9 cellular contexts compared by ENCODE assay signal in genomic region chr10:6140141-6140841, GRCh38. TPM values are rescaled to one million over a fixed set of nuclear protein-coding genes. Genes with fewer than 3 reads are reported as not detected.
DNase-seq lines count a peak whose midpoint lies in the region; TF ChIP-seq lines count a peak whose summit lies in the region.
"Had no signal": no experiment of that assay in that cellular context is flagged by ENCODE, and none has a peak within 500 bp of the region (broad histone marks: within the 10 kb centered on the region; RNA-seq: fewer than 3 reads in every experiment).

No MANE protein-coding gene starts in this region.

- peaks cover 12% of the 10 kb centered on the region for H3K27me3 Mint-ChIP-seq in T-helper 2 cell treated with Interferon-gamma antibody and Interleukin-4, amounts not matched to agents 5 μg/mL and 100 μg/mL, for 36 hours (ENCODE audit: low read depth)

- H3K27me3 ChIP-seq in fibroblast of lung (ENCODE audit: control insufficient read depth, insufficient read depth, low read length) (no peaks in the 10 kb centered on the region), subcutaneous abdominal adipose tissue (ENCODE audit: control insufficient read depth in 5 of 5, insufficient read depth in 4 of 5, low read length in 5 of 5) (no peaks in the 10 kb centered on the region)

- no peaks in the 10 kb centered on the region for H3K9me3 Mint-ChIP-seq in T-helper 2 cell treated with Interferon-gamma antibody and Interleukin-4, amounts not matched to agents 5 μg/mL and 100 μg/mL, for 36 hours

- H3K4me1 Mint-ChIP-seq in T-helper 2 cell treated with Interferon-gamma antibody and Interleukin-4, amounts not matched to agents 5 μg/mL and 100 μg/mL, for 36 hours (ENCODE audit: low read depth): peaks cover 53% of the 10 kb centered on the region

- H3K4me3 ChIP-seq in fibroblast of lung (replicated peaks in 1 of 4; ENCODE audit: control extremely low read depth in 1 of 4, insufficient read depth in 1 of 4, low read depth in 3 of 4, low read length in 4 of 4) (no peak overlapping the region), subcutaneous abdominal adipose tissue (ENCODE audit: low read depth in 1 of 5, low read length in 5 of 5) (peak overlapping the region in 4 of 5 donors; percentile 45 to 66 (median 54))

- H3K9ac ChIP-seq in fibroblast of lung (ENCODE audit: insufficient read depth, low read length): no peak overlapping the region
- H3K9ac ChIP-seq in subcutaneous abdominal adipose tissue (ENCODE audit: low read length in 5 of 5): no peak overlapping the region

- TF ChIP-seq CTCF in fibroblast of lung (conservative IDR thresholded peaks at IDR 0.05 in 1 of 2, IDR thresholded peaks at IDR 0.05 in 1 of 2; ENCODE audit: low read depth in 1 of 2, low read length in 2 of 2): no peak

- no peaks in the 10 kb centered on the region for H3K36me3 ChIP-seq in fibroblast of lung (ENCODE audit: control insufficient read depth, insufficient read depth, low read length)
- H3K36me3 ChIP-seq in subcutaneous abdominal adipose tissue (ENCODE audit: control insufficient read depth in 5 of 5, insufficient read depth in 5 of 5, low read length in 5 of 5): no peaks in the 10 kb centered on the region

- peak overlapping the region; percentile 78 for H3K4me3 Mint-ChIP-seq in T-helper 2 cell treated with Interferon-gamma antibody and Interleukin-4, amounts not matched to agents 5 μg/mL and 100 μg/mL, for 36 hours

- H3K4me1 ChIP-seq in fibroblast of lung (ENCODE audit: control insufficient read depth, extremely low read depth, insufficient read depth, low read length) (peaks cover 21% of the 10 kb centered on the region), subcutaneous abdominal adipose tissue (ENCODE audit: control insufficient read depth in 5 of 5, insufficient read depth in 5 of 5, low read length in 5 of 5) (peaks cover 6 to 57% (median 46%) of the 10 kb centered on the region in 5 donors)

- peaks cover 4% of the 10 kb centered on the region for H3K79me2 ChIP-seq in fibroblast of lung (ENCODE audit: control insufficient read depth, insufficient read depth, low read length)

- no peak overlapping the region for H3K4me2 ChIP-seq in fibroblast of lung (ENCODE audit: extremely low read depth, insufficient read depth, low read length)

- DNase-seq in activated gamma-delta T cell (lab: John Stamatoyannopoulos, UW) (peak; percentile 29), activated gamma-delta T cell treated with Interleukin-2 at 50 U/mL for 16 hours (no peak), fibroblast of lung (ENCODE audit: low read depth in 2 of 2) (no peak), NCI-H187 treated with DMSO at 0.1 percent for 48 hours (lab: John Stamatoyannopoulos, UW) (no peak), substantia nigra (lab: John Stamatoyannopoulos, UW) (no peak), DMS79 treated with DMSO at 0.1 percent for 48 hours (lab: John Stamatoyannopoulos, UW) (no peak)
- peak; percentile 49 for DNase-seq in T-helper 2 cell treated with Interferon-gamma antibody and Interleukin-4, amounts not matched to agents 5 μg/mL and 100 μg/mL, for 36 hours (ENCODE audit: low spot score)
- DNase-seq: NCI-H774 had no signal

- H3K36me3 Mint-ChIP-seq in T-helper 2 cell treated with Interferon-gamma antibody and Interleukin-4, amounts not matched to agents 5 μg/mL and 100 μg/mL, for 36 hours (ENCODE audit: low read depth): no peaks in the 10 kb centered on the region

- H3K27ac ChIP-seq in fibroblast of lung (ENCODE audit: insufficient read depth, low read length) (peak overlapping the region; percentile 87), subcutaneous abdominal adipose tissue (ENCODE audit: low read depth, low read length) (peak overlapping the region; percentile 89), substantia nigra (ENCODE audit: low read depth, low read length, poor library complexity, severe bottlenecking) (no peak overlapping the region)

- no peaks in the 10 kb centered on the region for H4K20me1 ChIP-seq in fibroblast of lung (ENCODE audit: control insufficient read depth, extremely low read depth, insufficient read depth, low read length)

- no peak overlapping the region for H2AFZ ChIP-seq in fibroblast of lung (ENCODE audit: low read length)

- H3K27ac Mint-ChIP-seq in T-helper 2 cell treated with Interferon-gamma antibody and Interleukin-4, amounts not matched to agents 5 μg/mL and 100 μg/mL, for 36 hours: peak overlapping the region; percentile 63

- H3K9me3 ChIP-seq in fibroblast of lung (ENCODE audit: control insufficient read depth, insufficient read depth, low read depth, low read length) (no peaks in the 10 kb centered on the region), subcutaneous abdominal adipose tissue (ENCODE audit: control insufficient read depth in 5 of 5, low read length in 5 of 5) (no peaks in the 10 kb centered on the region)

RNA-seq across cellular contexts. Expression of gene RBM17, which starts 51.5 kb away (rescaled TPM):
- 46.1 and 56.8 TPM in 2 replicates for total RNA-seq in fibroblast of lung
- polyA plus RNA-seq in fibroblast of lung: 28.9 and 32.5 TPM in 2 replicates
- 67.0 and 78.2 TPM in 2 replicates for polyA plus RNA-seq in fibroblast of lung (2012)
- polyA minus RNA-seq in fibroblast of lung (ENCODE audit: low replicate concordance): 11.5 and 20.2 TPM in 2 replicates

Comparison
In these comparisons a context has a peak if more than half of its experiments do, and no peak if none do; other contexts are left out.
1. DNase-seq: peak in activated gamma-delta T cell (single experiment) and T-helper 2 cell treated with Interferon-gamma antibody and Interleukin-4, amounts not matched to agents 5 μg/mL and 100 μg/mL, for 36 hours (single experiment); none in activated gamma-delta T cell treated with Interleukin-2 at 50 U/mL for 16 hours (single experiment), fibroblast of lung (0 of 2), NCI-H187 treated with DMSO at 0.1 percent for 48 hours (single experiment), substantia nigra (0 of 49) and DMS79 treated with DMSO at 0.1 percent for 48 hours (single experiment).
2. H3K4me3 ChIP-seq: peak in subcutaneous abdominal adipose tissue (4 of 5); none in fibroblast of lung (0 of 4).